Comparison of ENCODE assay signal across 8 cellular contexts in genomic region chr16:3444032-3444388, GRCh38. TPM values are rescaled to one million over a fixed set of nuclear protein-coding genes. Genes with fewer than 3 reads are reported as not detected.
DNase-seq lines count a peak whose midpoint lies in the region; ATAC-seq and TF ChIP-seq lines count a peak whose summit lies in the region.

No MANE protein-coding gene starts in this region.

- H3K36me3 ChIP-seq in BLaER1 treated with 17β-estradiol and CSF1 and Interleukin-3, amounts not matched to agents 10 nM and 100 nM: peaks cover 47 to 63% (median 57%) of the 10 kb centered on the region in 11 experiments
- peaks cover 4% of the 10 kb centered on the region for H3K36me3 ChIP-seq in neutrophil

- H3K9me3 ChIP-seq in BLaER1 treated with 17β-estradiol and CSF1 and Interleukin-3, amounts not matched to agents 10 nM and 100 nM (replicated peaks in 1 of 11): peaks cover 71 to 96% (median 78%) of the 10 kb centered on the region in 11 experiments
- no peaks in the 10 kb centered on the region for H3K9me3 ChIP-seq in neutrophil

- peaks cover 7% of the 10 kb centered on the region for H3K9me3 Mint-ChIP-seq in activated CD8-positive, alpha-beta T cell treated with anti-CD3 and anti-CD28 coated beads for 36 hours

- POLR2A ChIA-PET in activated CD8-positive, alpha-beta T cell treated with anti-CD3 and anti-CD28 coated beads for 36 hours (lab: Charles Lee): interaction anchor here (1.0 to 2.8 kb wide), 9 partner anchors 9 to 210 kb away, joined by 3 to 14 read pairs (median 4); partner anchors contain the start of genes CLUAP1, ZNF174, ZNF75A and ZSCAN32

- CTCF ChIA-PET in activated CD8-positive, alpha-beta T cell treated with anti-CD3 and anti-CD28 coated beads for 36 hours (lab: Charles Lee): interaction anchor here (0.7 to 1.5 kb wide), 6 partner anchors 10 to 262 kb away, joined by 3 to 8 read pairs (median 4); partner anchors contain the start of genes ZNF174 and ZSCAN32

- H3K4me2 ChIP-seq in BLaER1 treated with 17β-estradiol and CSF1 and Interleukin-3, amounts not matched to agents 10 nM and 100 nM: peak overlapping the region; percentile 56 to 85 (median 75)

- ATAC-seq in GM21390 (IDR thresholded peaks at IDR 0.05; ENCODE audit: unreplicated experiment): peak; percentile 10
- peak; percentile 75 for ATAC-seq in activated CD8-positive, alpha-beta T cell treated with anti-CD3 and anti-CD28 coated beads for 36 hours
- ATAC-seq in HG03520 (IDR thresholded peaks at IDR 0.05; ENCODE audit: unreplicated experiment): no peak

- H3K27ac ChIP-seq in BLaER1 treated with 17β-estradiol and CSF1 and Interleukin-3, amounts not matched to agents 10 nM and 100 nM: peak overlapping the region; percentile 67 to 85 (median 80)
- peak overlapping the region; percentile 83 for H3K27ac ChIP-seq in neutrophil

- H3K9ac ChIP-seq in BLaER1 treated with 17β-estradiol and CSF1 and Interleukin-3, amounts not matched to agents 10 nM and 100 nM: peak overlapping the region; percentile 73 to 85 (median 80)

- peak overlapping the region; percentile 98 for H3K4me3 Mint-ChIP-seq in activated CD8-positive, alpha-beta T cell treated with anti-CD3 and anti-CD28 coated beads for 36 hours

- peak overlapping the region; percentile 58 to 77 (median 70) for H3K4me3 ChIP-seq in BLaER1 treated with 17β-estradiol and CSF1 and Interleukin-3, amounts not matched to agents 10 nM and 100 nM
- H3K4me3 ChIP-seq in foreskin fibroblast (ENCODE audit: low read depth in 1 of 2, low read length in 2 of 2) (peak overlapping the region; percentile 51 to 71), neutrophil (ENCODE audit: low read depth in 1 of 2, low read length in 1 of 2) (peak overlapping the region; percentile 67 to 71)

- H3K36me3 Mint-ChIP-seq in activated CD8-positive, alpha-beta T cell treated with anti-CD3 and anti-CD28 coated beads for 36 hours (ENCODE audit: low read depth): peaks cover 29% of the 10 kb centered on the region

- peak overlapping the region; percentile 97 for H3K27ac Mint-ChIP-seq in activated CD8-positive, alpha-beta T cell treated with anti-CD3 and anti-CD28 coated beads for 36 hours

- H3K27me3 ChIP-seq in BLaER1 treated with 17β-estradiol and CSF1 and Interleukin-3, amounts not matched to agents 10 nM and 100 nM: no peaks in the 10 kb centered on the region
- H3K27me3 ChIP-seq in neutrophil: no peaks in the 10 kb centered on the region

- peaks cover 20% of the 10 kb centered on the region for H3K4me1 Mint-ChIP-seq in activated CD8-positive, alpha-beta T cell treated with anti-CD3 and anti-CD28 coated beads for 36 hours (ENCODE audit: low read depth)

- H4K20me1 ChIP-seq in BLaER1 treated with 17β-estradiol and CSF1 and Interleukin-3, amounts not matched to agents 10 nM and 100 nM: no peaks in the 10 kb centered on the region

- intact Hi-C loops in activated CD8-positive, alpha-beta T cell treated with anti-CD3 and anti-CD28 coated beads for 36 hours (cut with micrococcal nuclease): no loop called here

- DNase-seq in LHCN-M2 (ENCODE audit: low read depth): peak; percentile 64
- DNase-seq in activated CD8-positive, alpha-beta T cell treated with anti-CD3 and anti-CD28 coated beads for 36 hours: peak; percentile 75
- peak; percentile 66 to 84 for DNase-seq in foreskin fibroblast
- no peak for DNase-seq in SKM-1 treated with dmso at 0.1 percent for 144 hours (lab: John Stamatoyannopoulos, UW; ENCODE audit: unreplicated experiment)

- TF ChIP-seq CTCF in activated CD8-positive, alpha-beta T cell treated with anti-CD3 and anti-CD28 coated beads for 36 hours (IDR thresholded peaks at IDR 0.05): no peak
- TF ChIP-seq CTCF in foreskin fibroblast (IDR thresholded peaks at IDR 0.05; ENCODE audit: low read depth, low read length) (no peak), neutrophil (IDR thresholded peaks at IDR 0.05) (no peak)

- peaks cover 0 to 10% (median 6%) of the 10 kb centered on the region in 10 experiments; a peak in 10 of 20 replicates for H3K4me1 ChIP-seq in BLaER1 treated with 17β-estradiol and CSF1 and Interleukin-3, amounts not matched to agents 10 nM and 100 nM
- peaks cover 14 to 16% of the 10 kb centered on the region in 2 experiments for H3K4me1 ChIP-seq in neutrophil (ENCODE audit: control insufficient read depth in 1 of 2, insufficient read depth in 1 of 2, low read depth in 1 of 2, low read length in 1 of 2)

- H3K27me3 Mint-ChIP-seq in activated CD8-positive, alpha-beta T cell treated with anti-CD3 and anti-CD28 coated beads for 36 hours: no peaks in the 10 kb centered on the region

RNA-seq across cellular contexts. Expression of gene NAA60, which starts 0.5 kb away (rescaled TPM):
- total RNA-seq in LHCN-M2 (2014; rRNA removed): 10.5 and 50.2 TPM in 2 replicates
- polyA plus RNA-seq in LHCN-M2 (2012): 31.4 TPM
- total RNA-seq in activated CD8-positive, alpha-beta T cell treated with anti-CD3 and anti-CD28 coated beads for 36 hours: 10 to 100 TPM; 24.6 TPM

RNA-seq across cellular contexts. Expression of gene ZNF597, which starts 0.7 kb away (rescaled TPM):
- total RNA-seq in LHCN-M2 (2014; rRNA removed): 1.9 TPM in 2 replicates
- 0.69 TPM for polyA plus RNA-seq in LHCN-M2 (2012)
- total RNA-seq in activated CD8-positive, alpha-beta T cell treated with anti-CD3 and anti-CD28 coated beads for 36 hours: 1 to 10 TPM; 1.6 to 1.8 TPM

RNA-seq across cellular contexts. Expression of gene ZNF174, which starts 43.0 kb away (rescaled TPM):
- 10.7 and 13.4 TPM in 2 replicates for total RNA-seq in LHCN-M2 (2014; rRNA removed)
- 6.5 TPM for polyA plus RNA-seq in LHCN-M2 (2012)
- total RNA-seq in activated CD8-positive, alpha-beta T cell treated with anti-CD3 and anti-CD28 coated beads for 36 hours: 1 to 10 TPM; 6.7 to 6.9 TPM

RNA-seq across cellular contexts. Expression of gene ZSCAN32, which starts 43.2 kb away (rescaled TPM):
- total RNA-seq in LHCN-M2 (2014; rRNA removed): 9.4 and 14.5 TPM in 2 replicates
- 6.9 TPM for polyA plus RNA-seq in LHCN-M2 (2012)
- total RNA-seq in activated CD8-positive, alpha-beta T cell treated with anti-CD3 and anti-CD28 coated beads for 36 hours: 10 to 100 TPM; 13.2 to 15.6 TPM

RNA-seq across cellular contexts. Expression of gene C16orf90, which starts 51.3 kb away (rescaled TPM):
- total RNA-seq in LHCN-M2 (2014; rRNA removed): not detected in 2 replicates
- polyA plus RNA-seq in LHCN-M2 (2012): not detected
- total RNA-seq in activated CD8-positive, alpha-beta T cell treated with anti-CD3 and anti-CD28 coated beads for 36 hours: not detected
